In the genomic region with DNA sequence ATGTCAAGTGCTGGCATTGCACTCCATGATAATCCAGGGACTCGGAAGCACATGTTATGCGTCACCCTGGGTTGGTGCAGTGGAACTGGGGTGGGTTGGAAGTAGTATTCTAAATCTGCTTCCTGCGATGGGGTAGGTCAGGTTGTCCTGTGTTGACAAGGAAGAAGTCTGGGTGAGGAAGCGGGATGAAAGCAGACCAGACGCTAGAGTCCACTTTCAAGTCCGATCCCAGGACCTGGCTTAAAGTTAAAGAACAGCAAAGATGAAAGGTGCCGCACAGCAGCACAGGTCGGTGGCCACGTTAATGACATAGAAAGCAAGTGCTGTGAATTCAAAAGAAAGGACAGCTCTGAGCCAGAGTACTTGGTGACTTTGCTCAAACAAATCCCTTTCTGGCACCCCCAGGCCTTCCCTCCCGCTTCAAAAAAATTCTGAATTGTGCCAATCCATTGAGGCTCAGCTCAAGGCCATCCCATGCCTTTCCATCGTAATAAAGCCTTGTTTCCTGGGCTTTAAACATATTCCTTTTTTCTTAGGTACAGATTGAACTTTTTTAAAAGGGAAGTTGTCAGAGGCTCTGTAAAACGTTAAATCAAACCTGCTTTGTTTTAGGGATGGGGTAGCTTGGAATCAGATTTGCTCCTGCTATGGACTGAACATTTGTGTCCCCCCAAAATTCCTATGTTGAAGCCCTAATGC, we compare ENCODE assay signal across 1 cellular context.
TF ChIP-seq lines count a peak whose summit lies in the region.

No MANE protein-coding gene starts in this region.

TF ChIP-seq in HepG2, 621 proteins besides CTCF, POLR2A, EP300 and RAD21 (continued from another document and continues in another):
- TF ChIP-seq, protein P1, sequence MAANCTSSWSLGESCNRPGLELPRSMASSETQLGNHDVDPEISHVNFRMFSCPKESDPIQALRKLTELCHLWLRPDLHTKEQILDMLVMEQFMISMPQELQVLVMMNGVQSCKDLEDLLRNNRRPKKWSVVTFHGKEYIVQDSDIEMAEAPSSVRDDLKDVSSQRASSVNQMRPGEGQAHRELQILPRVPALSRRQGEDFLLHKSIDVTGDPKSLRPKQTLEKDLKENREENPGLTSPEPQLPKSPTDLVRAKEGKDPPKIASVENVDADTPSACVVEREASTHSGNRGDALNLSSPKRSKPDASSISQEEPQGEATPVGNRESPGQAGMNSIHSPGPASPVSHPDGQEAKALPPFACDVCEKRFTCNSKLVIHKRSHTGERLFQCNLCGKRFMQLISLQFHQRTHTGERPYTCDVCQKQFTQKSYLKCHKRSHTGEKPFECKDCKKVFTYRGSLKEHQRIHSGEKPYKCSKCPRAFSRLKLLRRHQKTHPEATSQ (CRISPR knock-in tag; IDR thresholded peaks at IDR 0.05; ENCODE audit: borderline replicate concordance) = no peak
- no peak for TF ChIP-seq LCORL (IDR thresholded peaks at IDR 0.05)
- peak; percentile 89 for TF ChIP-seq LCORL (CRISPR knock-in tag; IDR thresholded peaks at IDR 0.05)
- TF ChIP-seq ZSCAN31 (CRISPR knock-in tag; IDR thresholded peaks at IDR 0.05; ENCODE audit: low read depth) = peak; percentile 78; the same call in 1 of the 2 replicates
- peak; percentile 56; the same call in 1 of the 2 replicates for TF ChIP-seq SPEN (CRISPR knock-in tag; IDR thresholded peaks at IDR 0.05; ENCODE audit: low read depth)
- TF ChIP-seq SNAI1 (CRISPR knock-in tag; IDR thresholded peaks at IDR 0.05; ENCODE audit: borderline replicate concordance) = no peak
- TF ChIP-seq, protein P2, sequence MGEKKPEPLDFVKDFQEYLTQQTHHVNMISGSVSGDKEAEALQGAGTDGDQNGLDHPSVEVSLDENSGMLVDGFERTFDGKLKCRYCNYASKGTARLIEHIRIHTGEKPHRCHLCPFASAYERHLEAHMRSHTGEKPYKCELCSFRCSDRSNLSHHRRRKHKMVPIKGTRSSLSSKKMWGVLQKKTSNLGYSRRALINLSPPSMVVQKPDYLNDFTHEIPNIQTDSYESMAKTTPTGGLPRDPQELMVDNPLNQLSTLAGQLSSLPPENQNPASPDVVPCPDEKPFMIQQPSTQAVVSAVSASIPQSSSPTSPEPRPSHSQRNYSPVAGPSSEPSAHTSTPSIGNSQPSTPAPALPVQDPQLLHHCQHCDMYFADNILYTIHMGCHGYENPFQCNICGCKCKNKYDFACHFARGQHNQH (CRISPR knock-in tag; IDR thresholded peaks at IDR 0.05) = peak; percentile 67
- TF ChIP-seq YEATS2 (CRISPR knock-in tag; IDR thresholded peaks at IDR 0.05; ENCODE audit: borderline replicate concordance) = no peak
- peak; percentile 63; the same call in 1 of the 2 replicates for TF ChIP-seq SIX1 (CRISPR knock-in tag; IDR thresholded peaks at IDR 0.05; ENCODE audit: borderline replicate concordance)
- peak; percentile 85 for TF ChIP-seq PITX1 (CRISPR knock-in tag; IDR thresholded peaks at IDR 0.05)
- TF ChIP-seq, protein P3, sequence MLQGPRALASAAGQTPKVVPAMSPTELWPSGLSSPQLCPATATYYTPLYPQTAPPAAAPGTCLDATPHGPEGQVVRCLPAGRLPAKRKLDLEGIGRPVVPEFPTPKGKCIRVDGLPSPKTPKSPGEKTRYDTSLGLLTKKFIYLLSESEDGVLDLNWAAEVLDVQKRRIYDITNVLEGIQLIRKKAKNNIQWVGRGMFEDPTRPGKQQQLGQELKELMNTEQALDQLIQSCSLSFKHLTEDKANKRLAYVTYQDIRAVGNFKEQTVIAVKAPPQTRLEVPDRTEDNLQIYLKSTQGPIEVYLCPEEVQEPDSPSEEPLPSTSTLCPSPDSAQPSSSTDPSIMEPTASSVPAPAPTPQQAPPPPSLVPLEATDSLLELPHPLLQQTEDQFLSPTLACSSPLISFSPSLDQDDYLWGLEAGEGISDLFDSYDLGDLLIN (CRISPR knock-in tag; IDR thresholded peaks at IDR 0.05; ENCODE audit: borderline replicate concordance) = no peak
- TF ChIP-seq CENPT (CRISPR knock-in tag; IDR thresholded peaks at IDR 0.05; ENCODE audit: low read depth) = no peak
- TF ChIP-seq MAZ (IDR thresholded peaks at IDR 0.05; ENCODE audit: borderline replicate concordance, low read depth, low read length) = no peak
- 0 out of 2 replicates have a peak, but pooled peaks have one; percentile 23 for TF ChIP-seq MAZ (CRISPR knock-in tag; IDR thresholded peaks at IDR 0.05; ENCODE audit: low read depth)
- TF ChIP-seq, protein P4, sequence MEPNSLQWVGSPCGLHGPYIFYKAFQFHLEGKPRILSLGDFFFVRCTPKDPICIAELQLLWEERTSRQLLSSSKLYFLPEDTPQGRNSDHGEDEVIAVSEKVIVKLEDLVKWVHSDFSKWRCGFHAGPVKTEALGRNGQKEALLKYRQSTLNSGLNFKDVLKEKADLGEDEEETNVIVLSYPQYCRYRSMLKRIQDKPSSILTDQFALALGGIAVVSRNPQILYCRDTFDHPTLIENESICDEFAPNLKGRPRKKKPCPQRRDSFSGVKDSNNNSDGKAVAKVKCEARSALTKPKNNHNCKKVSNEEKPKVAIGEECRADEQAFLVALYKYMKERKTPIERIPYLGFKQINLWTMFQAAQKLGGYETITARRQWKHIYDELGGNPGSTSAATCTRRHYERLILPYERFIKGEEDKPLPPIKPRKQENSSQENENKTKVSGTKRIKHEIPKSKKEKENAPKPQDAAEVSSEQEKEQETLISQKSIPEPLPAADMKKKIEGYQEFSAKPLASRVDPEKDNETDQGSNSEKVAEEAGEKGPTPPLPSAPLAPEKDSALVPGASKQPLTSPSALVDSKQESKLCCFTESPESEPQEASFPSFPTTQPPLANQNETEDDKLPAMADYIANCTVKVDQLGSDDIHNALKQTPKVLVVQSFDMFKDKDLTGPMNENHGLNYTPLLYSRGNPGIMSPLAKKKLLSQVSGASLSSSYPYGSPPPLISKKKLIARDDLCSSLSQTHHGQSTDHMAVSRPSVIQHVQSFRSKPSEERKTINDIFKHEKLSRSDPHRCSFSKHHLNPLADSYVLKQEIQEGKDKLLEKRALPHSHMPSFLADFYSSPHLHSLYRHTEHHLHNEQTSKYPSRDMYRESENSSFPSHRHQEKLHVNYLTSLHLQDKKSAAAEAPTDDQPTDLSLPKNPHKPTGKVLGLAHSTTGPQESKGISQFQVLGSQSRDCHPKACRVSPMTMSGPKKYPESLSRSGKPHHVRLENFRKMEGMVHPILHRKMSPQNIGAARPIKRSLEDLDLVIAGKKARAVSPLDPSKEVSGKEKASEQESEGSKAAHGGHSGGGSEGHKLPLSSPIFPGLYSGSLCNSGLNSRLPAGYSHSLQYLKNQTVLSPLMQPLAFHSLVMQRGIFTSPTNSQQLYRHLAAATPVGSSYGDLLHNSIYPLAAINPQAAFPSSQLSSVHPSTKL (CRISPR knock-in tag; IDR thresholded peaks at IDR 0.05) = peak; percentile 91
- TF ChIP-seq TBP (CRISPR knock-in tag; IDR thresholded peaks at IDR 0.05) = no peak
- peak; percentile 36; the same call in 1 of the 2 replicates for TF ChIP-seq CBFB (CRISPR knock-in tag; IDR thresholded peaks at IDR 0.05)
- TF ChIP-seq, protein P5, sequence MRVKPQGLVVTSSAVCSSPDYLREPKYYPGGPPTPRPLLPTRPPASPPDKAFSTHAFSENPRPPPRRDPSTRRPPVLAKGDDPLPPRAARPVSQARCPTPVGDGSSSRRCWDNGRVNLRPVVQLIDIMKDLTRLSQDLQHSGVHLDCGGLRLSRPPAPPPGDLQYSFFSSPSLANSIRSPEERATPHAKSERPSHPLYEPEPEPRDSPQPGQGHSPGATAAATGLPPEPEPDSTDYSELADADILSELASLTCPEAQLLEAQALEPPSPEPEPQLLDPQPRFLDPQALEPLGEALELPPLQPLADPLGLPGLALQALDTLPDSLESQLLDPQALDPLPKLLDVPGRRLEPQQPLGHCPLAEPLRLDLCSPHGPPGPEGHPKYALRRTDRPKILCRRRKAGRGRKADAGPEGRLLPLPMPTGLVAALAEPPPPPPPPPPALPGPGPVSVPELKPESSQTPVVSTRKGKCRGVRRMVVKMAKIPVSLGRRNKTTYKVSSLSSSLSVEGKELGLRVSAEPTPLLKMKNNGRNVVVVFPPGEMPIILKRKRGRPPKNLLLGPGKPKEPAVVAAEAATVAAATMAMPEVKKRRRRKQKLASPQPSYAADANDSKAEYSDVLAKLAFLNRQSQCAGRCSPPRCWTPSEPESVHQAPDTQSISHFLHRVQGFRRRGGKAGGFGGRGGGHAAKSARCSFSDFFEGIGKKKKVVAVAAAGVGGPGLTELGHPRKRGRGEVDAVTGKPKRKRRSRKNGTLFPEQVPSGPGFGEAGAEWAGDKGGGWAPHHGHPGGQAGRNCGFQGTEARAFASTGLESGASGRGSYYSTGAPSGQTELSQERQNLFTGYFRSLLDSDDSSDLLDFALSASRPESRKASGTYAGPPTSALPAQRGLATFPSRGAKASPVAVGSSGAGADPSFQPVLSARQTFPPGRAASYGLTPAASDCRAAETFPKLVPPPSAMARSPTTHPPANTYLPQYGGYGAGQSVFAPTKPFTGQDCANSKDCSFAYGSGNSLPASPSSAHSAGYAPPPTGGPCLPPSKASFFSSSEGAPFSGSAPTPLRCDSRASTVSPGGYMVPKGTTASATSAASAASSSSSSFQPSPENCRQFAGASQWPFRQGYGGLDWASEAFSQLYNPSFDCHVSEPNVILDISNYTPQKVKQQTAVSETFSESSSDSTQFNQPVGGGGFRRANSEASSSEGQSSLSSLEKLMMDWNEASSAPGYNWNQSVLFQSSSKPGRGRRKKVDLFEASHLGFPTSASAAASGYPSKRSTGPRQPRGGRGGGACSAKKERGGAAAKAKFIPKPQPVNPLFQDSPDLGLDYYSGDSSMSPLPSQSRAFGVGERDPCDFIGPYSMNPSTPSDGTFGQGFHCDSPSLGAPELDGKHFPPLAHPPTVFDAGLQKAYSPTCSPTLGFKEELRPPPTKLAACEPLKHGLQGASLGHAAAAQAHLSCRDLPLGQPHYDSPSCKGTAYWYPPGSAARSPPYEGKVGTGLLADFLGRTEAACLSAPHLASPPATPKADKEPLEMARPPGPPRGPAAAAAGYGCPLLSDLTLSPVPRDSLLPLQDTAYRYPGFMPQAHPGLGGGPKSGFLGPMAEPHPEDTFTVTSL (CRISPR knock-in tag; IDR thresholded peaks at IDR 0.05; ENCODE audit: borderline replicate concordance) = peak; percentile 74
- peak; percentile 41 for TF ChIP-seq HDAC1 (CRISPR knock-in tag; IDR thresholded peaks at IDR 0.05)
- peak; percentile 82; the same call in 1 of the 2 replicates for TF ChIP-seq ZBTB20 (CRISPR knock-in tag; IDR thresholded peaks at IDR 0.05; ENCODE audit: borderline replicate concordance, low read depth)
- TF ChIP-seq KDM4B (CRISPR knock-in tag; IDR thresholded peaks at IDR 0.05) = no peak
- TF ChIP-seq, protein P6, sequence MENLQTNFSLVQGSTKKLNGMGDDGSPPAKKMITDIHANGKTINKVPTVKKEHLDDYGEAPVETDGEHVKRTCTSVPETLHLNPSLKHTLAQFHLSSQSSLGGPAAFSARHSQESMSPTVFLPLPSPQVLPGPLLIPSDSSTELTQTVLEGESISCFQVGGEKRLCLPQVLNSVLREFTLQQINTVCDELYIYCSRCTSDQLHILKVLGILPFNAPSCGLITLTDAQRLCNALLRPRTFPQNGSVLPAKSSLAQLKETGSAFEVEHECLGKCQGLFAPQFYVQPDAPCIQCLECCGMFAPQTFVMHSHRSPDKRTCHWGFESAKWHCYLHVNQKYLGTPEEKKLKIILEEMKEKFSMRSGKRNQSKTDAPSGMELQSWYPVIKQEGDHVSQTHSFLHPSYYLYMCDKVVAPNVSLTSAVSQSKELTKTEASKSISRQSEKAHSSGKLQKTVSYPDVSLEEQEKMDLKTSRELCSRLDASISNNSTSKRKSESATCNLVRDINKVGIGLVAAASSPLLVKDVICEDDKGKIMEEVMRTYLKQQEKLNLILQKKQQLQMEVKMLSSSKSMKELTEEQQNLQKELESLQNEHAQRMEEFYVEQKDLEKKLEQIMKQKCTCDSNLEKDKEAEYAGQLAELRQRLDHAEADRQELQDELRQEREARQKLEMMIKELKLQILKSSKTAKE (CRISPR knock-in tag; IDR thresholded peaks at IDR 0.05; ENCODE audit: borderline replicate concordance) = peak; percentile 89
- TF ChIP-seq, protein P7, sequence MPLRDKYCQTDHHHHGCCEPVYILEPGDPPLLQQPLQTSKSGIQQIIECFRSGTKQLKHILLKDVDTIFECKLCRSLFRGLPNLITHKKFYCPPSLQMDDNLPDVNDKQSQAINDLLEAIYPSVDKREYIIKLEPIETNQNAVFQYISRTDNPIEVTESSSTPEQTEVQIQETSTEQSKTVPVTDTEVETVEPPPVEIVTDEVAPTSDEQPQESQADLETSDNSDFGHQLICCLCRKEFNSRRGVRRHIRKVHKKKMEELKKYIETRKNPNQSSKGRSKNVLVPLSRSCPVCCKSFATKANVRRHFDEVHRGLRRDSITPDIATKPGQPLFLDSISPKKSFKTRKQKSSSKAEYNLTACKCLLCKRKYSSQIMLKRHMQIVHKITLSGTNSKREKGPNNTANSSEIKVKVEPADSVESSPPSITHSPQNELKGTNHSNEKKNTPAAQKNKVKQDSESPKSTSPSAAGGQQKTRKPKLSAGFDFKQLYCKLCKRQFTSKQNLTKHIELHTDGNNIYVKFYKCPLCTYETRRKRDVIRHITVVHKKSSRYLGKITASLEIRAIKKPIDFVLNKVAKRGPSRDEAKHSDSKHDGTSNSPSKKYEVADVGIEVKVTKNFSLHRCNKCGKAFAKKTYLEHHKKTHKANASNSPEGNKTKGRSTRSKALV (CRISPR knock-in tag; IDR thresholded peaks at IDR 0.05) = 0 out of 2 replicates have a peak, but pooled peaks have one; percentile 37
- 0 out of 2 replicates have a peak, but pooled peaks have one; percentile 48 for TF ChIP-seq SNAPC2 (CRISPR knock-in tag; IDR thresholded peaks at IDR 0.05)
- TF ChIP-seq BRD4 (CRISPR knock-in tag; IDR thresholded peaks at IDR 0.05) = peak; percentile 85
- no peak for TF ChIP-seq TGIF2 (CRISPR knock-in tag; IDR thresholded peaks at IDR 0.05)
- TF ChIP-seq, protein P8, sequence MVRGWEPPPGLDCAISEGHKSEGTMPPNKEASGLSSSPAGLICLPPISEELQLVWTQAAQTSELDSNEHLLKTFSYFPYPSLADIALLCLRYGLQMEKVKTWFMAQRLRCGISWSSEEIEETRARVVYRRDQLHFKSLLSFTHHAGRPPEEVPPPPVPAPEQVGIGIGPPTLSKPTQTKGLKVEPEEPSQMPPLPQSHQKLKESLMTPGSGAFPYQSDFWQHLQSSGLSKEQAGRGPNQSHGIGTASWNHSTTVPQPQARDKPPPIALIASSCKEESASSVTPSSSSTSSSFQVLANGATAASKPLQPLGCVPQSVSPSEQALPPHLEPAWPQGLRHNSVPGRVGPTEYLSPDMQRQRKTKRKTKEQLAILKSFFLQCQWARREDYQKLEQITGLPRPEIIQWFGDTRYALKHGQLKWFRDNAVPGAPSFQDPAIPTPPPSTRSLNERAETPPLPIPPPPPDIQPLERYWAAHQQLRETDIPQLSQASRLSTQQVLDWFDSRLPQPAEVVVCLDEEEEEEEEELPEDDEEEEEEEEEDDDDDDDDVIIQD (CRISPR knock-in tag; IDR thresholded peaks at IDR 0.05; ENCODE audit: low read depth) = peak; percentile 80
- 0 out of 2 replicates have a peak, but pooled peaks have one; percentile 49 for TF ChIP-seq KAT8 (CRISPR knock-in tag; IDR thresholded peaks at IDR 0.05)
- 0 out of 2 replicates have a peak, but pooled peaks have one; percentile 29 for TF ChIP-seq KLF12 (CRISPR knock-in tag; IDR thresholded peaks at IDR 0.05; ENCODE audit: borderline replicate concordance)
- TF ChIP-seq, protein P9, sequence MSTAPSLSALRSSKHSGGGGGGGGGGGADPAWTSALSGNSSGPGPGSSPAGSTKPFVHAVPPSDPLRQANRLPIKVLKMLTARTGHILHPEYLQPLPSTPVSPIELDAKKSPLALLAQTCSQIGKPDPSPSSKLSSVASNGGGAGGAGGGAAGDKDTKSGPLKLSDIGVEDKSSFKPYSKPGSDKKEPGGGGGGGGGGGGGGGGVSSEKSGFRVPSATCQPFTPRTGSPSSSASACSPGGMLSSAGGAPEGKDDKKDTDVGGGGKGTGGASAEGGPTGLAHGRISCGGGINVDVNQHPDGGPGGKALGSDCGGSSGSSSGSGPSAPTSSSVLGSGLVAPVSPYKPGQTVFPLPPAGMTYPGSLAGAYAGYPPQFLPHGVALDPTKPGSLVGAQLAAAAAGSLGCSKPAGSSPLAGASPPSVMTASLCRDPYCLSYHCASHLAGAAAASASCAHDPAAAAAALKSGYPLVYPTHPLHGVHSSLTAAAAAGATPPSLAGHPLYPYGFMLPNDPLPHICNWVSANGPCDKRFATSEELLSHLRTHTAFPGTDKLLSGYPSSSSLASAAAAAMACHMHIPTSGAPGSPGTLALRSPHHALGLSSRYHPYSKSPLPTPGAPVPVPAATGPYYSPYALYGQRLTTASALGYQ (CRISPR knock-in tag; IDR thresholded peaks at IDR 0.05) = 0 out of 2 replicates have a peak, but pooled peaks have one; percentile 27
